10 cellular contexts compared by ENCODE assay signal in genomic region chr6:30207619-30208295, GRCh38. TPM values are rescaled to one million over a fixed set of nuclear protein-coding genes. Genes with fewer than 3 reads are reported as not detected.
DNase-seq lines count a peak whose midpoint lies in the region; ATAC-seq, FAIRE-seq and TF ChIP-seq lines count a peak whose summit lies in the region.
"Had no signal": no experiment of that assay in that cellular context is flagged by ENCODE, and none has a peak within 500 bp of the region (broad histone marks: within the 10 kb centered on the region; RNA-seq: fewer than 3 reads in every experiment).

No MANE protein-coding gene starts in this region.

- H3K4me1 Mint-ChIP-seq in mesothelial cell of epicardium = peaks cover 50% of the 10 kb centered on the region

- no peak for TF ChIP-seq CTCF in endothelial cell of umbilical vein (IDR thresholded peaks at IDR 0.05; ENCODE audit: extremely low read depth in 1 of 2, insufficient read depth in 1 of 2, low read depth in 1 of 2, low read length in 2 of 2)
- no peak for TF ChIP-seq CTCF in mesothelial cell of epicardium (IDR thresholded peaks at IDR 0.05; ENCODE audit: unreplicated experiment)
- no peak for TF ChIP-seq CTCF in vagina (IDR thresholded peaks at IDR 0.05)

- H3K4me2 ChIP-seq in endothelial cell of umbilical vein (ENCODE audit: insufficient read depth, low read length) = no peak overlapping the region

- H3K4me1 ChIP-seq in endothelial cell of umbilical vein (ENCODE audit: control insufficient read depth, extremely low read depth, insufficient read depth, low read length) (peaks cover 20% of the 10 kb centered on the region), vagina (peaks cover 77% of the 10 kb centered on the region)

- no peak for FAIRE-seq in endothelial cell of umbilical vein (lab: Jason Lieb, UNC)

- H3K9ac ChIP-seq in endothelial cell of umbilical vein (replicated peaks; ENCODE audit: extremely low read depth, insufficient read depth, low read length) = no peak overlapping the region

- no peaks in the 10 kb centered on the region for H3K9me3 Mint-ChIP-seq in mesothelial cell of epicardium

- H3K27me3 Mint-ChIP-seq in mesothelial cell of epicardium (ENCODE audit: low read depth) = no peaks in the 10 kb centered on the region

- no peaks in the 10 kb centered on the region for H3K27me3 ChIP-seq in endothelial cell of umbilical vein (ENCODE audit: control insufficient read depth in 2 of 2, insufficient read depth in 2 of 2, low read length in 2 of 2)
- no peaks in the 10 kb centered on the region for H3K27me3 ChIP-seq in vagina

- peaks cover 62% of the 10 kb centered on the region for H3K79me2 ChIP-seq in endothelial cell of umbilical vein (ENCODE audit: control insufficient read depth, insufficient read depth, low read length)

- BruUV-seq in endothelial cell of umbilical vein (replicated peaks; lab: Mats Ljungman, UMichigan) = no TSS peak

- H2AFZ ChIP-seq in endothelial cell of umbilical vein (ENCODE audit: low read depth, low read length) = no peak overlapping the region

- H3K4me3 ChIP-seq in endothelial cell of umbilical vein (replicated peaks in 1 of 3; ENCODE audit: insufficient read depth in 1 of 3, low read depth in 1 of 3, low read length in 3 of 3) (no peak overlapping the region), vagina (no peak overlapping the region)

- peaks cover 8% of the 10 kb centered on the region for H3K36me3 Mint-ChIP-seq in mesothelial cell of epicardium

- CTCF ChIA-PET in endothelial cell of umbilical vein (lab: Charles Lee) = interaction anchor here (2.7 kb wide), 1 partner anchor 11 kb away, joined by 18 read pairs; no protein-coding TSS in a partner anchor

- H4K20me1 ChIP-seq in endothelial cell of umbilical vein (replicated peaks; ENCODE audit: control insufficient read depth, extremely low read depth, insufficient read depth, low read length) = no peaks in the 10 kb centered on the region

- no peak overlapping the region for H3K4me3 Mint-ChIP-seq in mesothelial cell of epicardium

- H3K36me3 ChIP-seq in endothelial cell of umbilical vein (ENCODE audit: control insufficient read depth in 2 of 2, extremely low read depth in 1 of 2, insufficient read depth in 2 of 2, low read length in 2 of 2) (no peaks in the 10 kb centered on the region), vagina (no peaks in the 10 kb centered on the region)

- TF ChIP-seq POLR2A in endothelial cell of umbilical vein (IDR thresholded peaks at IDR 0.05; ENCODE audit: low read depth, low read length) = no peak
- no peak for TF ChIP-seq POLR2A in vagina (IDR thresholded peaks at IDR 0.05)

- intact Hi-C loops in Right ventricle myocardium inferior (cut with DNase I) (no loop called here), cardiac septum (cut with DNase I) (no loop called here), endothelial cell of umbilical vein (cut with micrococcal nuclease) (no loop called here), vagina (cut with DNase I) (no loop called here)

- dilution Hi-C loops in endothelial cell of umbilical vein (cut with MboI; ENCODE audit: extremely low pct_ligation_motif_present, low sequenced_read_pairs) = no loop called here

- no peaks in the 10 kb centered on the region for H3K9me3 ChIP-seq in endothelial cell of umbilical vein (replicated peaks; ENCODE audit: control insufficient read depth, insufficient read depth, low read length)
- no peaks in the 10 kb centered on the region for H3K9me3 ChIP-seq in vagina

- ATAC-seq in Right ventricle myocardium inferior = peak; percentile 17

- POLR2A ChIA-PET in endothelial cell of umbilical vein (lab: Charles Lee) = no interaction called here

- H3K27ac Mint-ChIP-seq in mesothelial cell of epicardium = peak overlapping the region; percentile 64

- DNase-seq in Right ventricle myocardium inferior (ENCODE audit: missing footprints) = no peak
- DNase-seq in cardiac septum (ENCODE audit: low spot score) = no peak
- DNase-seq in endothelial cell of umbilical vein (ENCODE audit: low read depth, low spot score) = peak; percentile 57
- DNase-seq in mesothelial cell of epicardium (ENCODE audit: low spot score in 2 of 2, unreplicated experiment in 2 of 2) = no peak
- DNase-seq in vagina (ENCODE audit: extremely low spot score in 2 of 2) = no peak
- DNase-seq in effector CD4-positive, alpha-beta T cell = no peak
- DNase-seq in pons (ENCODE audit: low spot score) = no peak
- no peak for DNase-seq in iPS-NIHi7 (ENCODE audit: extremely low spot score)
- DNase-seq: NCI-H1930 had no signal

- H3K9me1 ChIP-seq in endothelial cell of umbilical vein (replicated peaks; ENCODE audit: control insufficient read depth, extremely low read depth, insufficient read depth, low read length) = no peaks in the 10 kb centered on the region

- no peak overlapping the region for H3K27ac ChIP-seq in endothelial cell of umbilical vein (ENCODE audit: insufficient read depth, low read depth, low read length)
- H3K27ac ChIP-seq in vagina = peak overlapping the region; percentile 40

TF ChIP-seq in endothelial cell of umbilical vein, 7 proteins besides CTCF, POLR2A, EP300 and RAD21:
- TF ChIP-seq FOS (IDR thresholded peaks at IDR 0.05; ENCODE audit: borderline replicate concordance, insufficient read depth, low read length) (no peak), MYC (IDR thresholded peaks at IDR 0.05; ENCODE audit: low read depth, low read length) (no peak), EZH2 (IDR thresholded peaks at IDR 0.05; ENCODE audit: borderline replicate concordance, low read depth, low read length, severe bottlenecking) (no peak), GATA2 (IDR thresholded peaks at IDR 0.05; ENCODE audit: insufficient read depth, insufficient read length, low read depth, low read length) (no peak), POLR2AphosphoS5 (IDR thresholded peaks at IDR 0.05; ENCODE audit: insufficient read depth, low read depth, low read length) (no peak), JUN (IDR thresholded peaks at IDR 0.05; ENCODE audit: borderline replicate concordance, insufficient read depth, insufficient read length, low read depth) (no peak), MAX (IDR thresholded peaks at IDR 0.05; ENCODE audit: insufficient read depth, insufficient read length) (no peak)

RNA-seq across cellular contexts. Expression of gene TRIM26, which starts 5.4 kb away (rescaled TPM):
- 20.6 TPM for total RNA-seq in Right ventricle myocardium inferior
- 24.2 TPM for total RNA-seq in cardiac septum
- total RNA-seq in endothelial cell of umbilical vein = 34.5 and 35.0 TPM in 2 replicates
- polyA plus RNA-seq in endothelial cell of umbilical vein = 30.4 and 30.9 TPM in 2 replicates
- polyA plus RNA-seq in endothelial cell of umbilical vein (2011; cell fraction: cytosol; rRNA removed) = 30.8 and 32.8 TPM in 2 replicates
- polyA plus RNA-seq in endothelial cell of umbilical vein (2011; cell fraction: nucleus; rRNA removed) = 39.2 and 48.7 TPM in 2 replicates
- 24.7 and 32.2 TPM in 2 replicates for polyA plus RNA-seq in endothelial cell of umbilical vein (2012)
- 34.4 and 39.9 TPM in 2 replicates for polyA minus RNA-seq in endothelial cell of umbilical vein
- polyA minus RNA-seq in endothelial cell of umbilical vein (2011; cell fraction: cytosol; rRNA and poly(A)+ RNA removed) = 12.8 TPM
- 18.9 and 26.5 TPM in 2 replicates for polyA minus RNA-seq in endothelial cell of umbilical vein (2011; cell fraction: nucleus; rRNA and poly(A)+ RNA removed)
- 55.4 to 58.3 TPM (median 56.9 TPM) in 3 replicates for total RNA-seq in mesothelial cell of epicardium
- total RNA-seq in vagina = 35.4 TPM

RNA-seq across cellular contexts. Expression of gene TRIM15, which starts 44.4 kb away (rescaled TPM):
- total RNA-seq in Right ventricle myocardium inferior = not detected
- not detected for total RNA-seq in cardiac septum
- total RNA-seq in endothelial cell of umbilical vein = not detected in 2 replicates
- not detected in 2 replicates for polyA plus RNA-seq in endothelial cell of umbilical vein
- not detected in 2 replicates for polyA plus RNA-seq in endothelial cell of umbilical vein (2011; cell fraction: cytosol; rRNA removed)
- polyA plus RNA-seq in endothelial cell of umbilical vein (2011; cell fraction: nucleus; rRNA removed) = not detected in 2 replicates
- polyA plus RNA-seq in endothelial cell of umbilical vein (2012) = not detected in 2 replicates
- polyA minus RNA-seq in endothelial cell of umbilical vein = not detected in 2 replicates
- polyA minus RNA-seq in endothelial cell of umbilical vein (2011; cell fraction: cytosol; rRNA and poly(A)+ RNA removed) = not detected
- polyA minus RNA-seq in endothelial cell of umbilical vein (2011; cell fraction: nucleus; rRNA and poly(A)+ RNA removed) = not detected in 2 replicates
- total RNA-seq in mesothelial cell of epicardium = not detected in 3 replicates
- total RNA-seq in vagina = not detected
- polyA plus RNA-seq: BJ had no signal

RNA-seq across cellular contexts. Expression of gene TRIM10, which starts 46.7 kb away (rescaled TPM):
- total RNA-seq in Right ventricle myocardium inferior (not detected), cardiac septum (0.08 TPM), endothelial cell of umbilical vein (not detected in 2 replicates), mesothelial cell of epicardium (not detected in 3 replicates), vagina (not detected)
- polyA plus RNA-seq in endothelial cell of umbilical vein = not detected in 2 replicates
- not detected in 2 replicates for polyA plus RNA-seq in endothelial cell of umbilical vein (2011; cell fraction: cytosol; rRNA removed)
- polyA plus RNA-seq in endothelial cell of umbilical vein (2011; cell fraction: nucleus; rRNA removed) = not detected in 2 replicates
- polyA plus RNA-seq in endothelial cell of umbilical vein (2012) = not detected in 2 replicates
- polyA minus RNA-seq in endothelial cell of umbilical vein = not detected in 2 replicates
- polyA minus RNA-seq in endothelial cell of umbilical vein (2011; cell fraction: cytosol; rRNA and poly(A)+ RNA removed) = not detected
- polyA minus RNA-seq in endothelial cell of umbilical vein (2011; cell fraction: nucleus; rRNA and poly(A)+ RNA removed) = not detected in 2 replicates
- polyA plus RNA-seq: BJ had no signal
